In genomic region chr10:42783181-42783549, GRCh38 we compare ENCODE assay signal across 8 cellular contexts. TPM values are rescaled to one million over a fixed set of nuclear protein-coding genes. Genes with fewer than 3 reads are reported as not detected.
DNase-seq lines count a peak whose midpoint lies in the region; ATAC-seq and TF ChIP-seq lines count a peak whose summit lies in the region.

No MANE protein-coding gene starts in this region.

- CTCF ChIA-PET in AG04450 (lab: Charles Lee) = interaction anchor here (0.9 to 1.7 kb wide), 2 partner anchors 20 to 30 kb away, joined by 3 to 13 read pairs; no protein-coding TSS in a partner anchor

- no peaks in the 10 kb centered on the region for H3K9me3 Mint-ChIP-seq in activated T-helper 1 cell treated with anti-CD3 and anti-CD28 coated beads, Interleukin-12 subunit alpha, Interleukin-12 subunit beta, Interleukin-2, Interleukin-4 antibody, amounts not matched to agents 30 ng/mL and 10 ng/mL and 1 ng/mL, durations not matched to agents 14 hours and 24 hours and 36 hours
- peaks cover 5% of the 10 kb centered on the region for H3K9me3 Mint-ChIP-seq in glutamatergic neuron (ENCODE audit: unreplicated experiment)

- peak overlapping the region; percentile 95 for H3K27ac ChIP-seq in AG04450 (ENCODE audit: low read depth, low read length)
- H3K27ac ChIP-seq in rectal smooth muscle tissue (ENCODE audit: low read depth, low read length) = peak overlapping the region; percentile 82

- peak overlapping the region; percentile 86 for H3K4me3 ChIP-seq in AG04450 (ENCODE audit: low read depth, low read length)
- H3K4me3 ChIP-seq in rectal smooth muscle tissue (ENCODE audit: low read length) = peak overlapping the region; percentile 85

- H3K4me3 Mint-ChIP-seq in activated T-helper 1 cell treated with anti-CD3 and anti-CD28 coated beads, Interleukin-12 subunit alpha, Interleukin-12 subunit beta, Interleukin-2, Interleukin-4 antibody, amounts not matched to agents 30 ng/mL and 10 ng/mL and 1 ng/mL, durations not matched to agents 14 hours and 24 hours and 36 hours = peak overlapping the region; percentile 99
- H3K4me3 Mint-ChIP-seq in glutamatergic neuron (ENCODE audit: unreplicated experiment) = peak overlapping the region; percentile 90

- POLR2A ChIA-PET in AG04450 (lab: Yijun Ruan, JAX) = interaction anchor here (0.7 to 1.4 kb wide), 3 partner anchors 26 to 355 kb away, joined by 3 to 10 read pairs (median 3); partner anchors contain the start of gene CSGALNACT2

- H3K36me3 ChIP-seq in rectal smooth muscle tissue (ENCODE audit: control insufficient read depth, insufficient read depth, low read length) = peaks cover 14% of the 10 kb centered on the region

- H3K4me1 Mint-ChIP-seq in activated T-helper 1 cell treated with anti-CD3 and anti-CD28 coated beads, Interleukin-12 subunit alpha, Interleukin-12 subunit beta, Interleukin-2, Interleukin-4 antibody, amounts not matched to agents 30 ng/mL and 10 ng/mL and 1 ng/mL, durations not matched to agents 14 hours and 24 hours and 36 hours (ENCODE audit: low read depth) = peaks cover 17% of the 10 kb centered on the region
- H3K4me1 Mint-ChIP-seq in glutamatergic neuron (ENCODE audit: low read depth, unreplicated experiment) = no peaks in the 10 kb centered on the region

- H3K36me3 Mint-ChIP-seq in activated T-helper 1 cell treated with anti-CD3 and anti-CD28 coated beads, Interleukin-12 subunit alpha, Interleukin-12 subunit beta, Interleukin-2, Interleukin-4 antibody, amounts not matched to agents 30 ng/mL and 10 ng/mL and 1 ng/mL, durations not matched to agents 14 hours and 24 hours and 36 hours (ENCODE audit: low read depth) = peaks cover 21% of the 10 kb centered on the region
- H3K36me3 Mint-ChIP-seq in glutamatergic neuron (ENCODE audit: unreplicated experiment) = no peaks in the 10 kb centered on the region

- no peaks in the 10 kb centered on the region for H3K9me3 ChIP-seq in AG04450 (ENCODE audit: control insufficient read depth, insufficient read depth, low read length)

- H3K27ac Mint-ChIP-seq in activated T-helper 1 cell treated with anti-CD3 and anti-CD28 coated beads, Interleukin-12 subunit alpha, Interleukin-12 subunit beta, Interleukin-2, Interleukin-4 antibody, amounts not matched to agents 30 ng/mL and 10 ng/mL and 1 ng/mL, durations not matched to agents 14 hours and 24 hours and 36 hours = peak overlapping the region; percentile 100
- H3K27ac Mint-ChIP-seq in glutamatergic neuron (ENCODE audit: unreplicated experiment) = peak overlapping the region; percentile 84

- H3K27me3 Mint-ChIP-seq in activated T-helper 1 cell treated with anti-CD3 and anti-CD28 coated beads, Interleukin-12 subunit alpha, Interleukin-12 subunit beta, Interleukin-2, Interleukin-4 antibody, amounts not matched to agents 30 ng/mL and 10 ng/mL and 1 ng/mL, durations not matched to agents 14 hours and 24 hours and 36 hours (ENCODE audit: insufficient read depth) = no peaks in the 10 kb centered on the region
- peaks cover 5% of the 10 kb centered on the region for H3K27me3 Mint-ChIP-seq in glutamatergic neuron (ENCODE audit: unreplicated experiment)

- H3K27me3 ChIP-seq in AG04450 (ENCODE audit: control insufficient read depth, insufficient read depth, low read length) (no peaks in the 10 kb centered on the region), rectal smooth muscle tissue (ENCODE audit: control insufficient read depth, insufficient read depth, low read length) (no peaks in the 10 kb centered on the region)

- H3K4me1 ChIP-seq in rectal smooth muscle tissue (ENCODE audit: control insufficient read depth, insufficient read depth, low read length) = peaks cover 2% of the 10 kb centered on the region

- TF ChIP-seq CTCF in AG04450 (IDR thresholded peaks at IDR 0.05; ENCODE audit: low read depth, low read length) (no peak), glutamatergic neuron (IDR thresholded peaks at IDR 0.05; ENCODE audit: partially characterized antibody, unreplicated experiment) (no peak)

- ATAC-seq in GM18907 (IDR thresholded peaks at IDR 0.05; ENCODE audit: unreplicated experiment) = peak; percentile 13
- ATAC-seq in HG03521 (IDR thresholded peaks at IDR 0.05; ENCODE audit: unreplicated experiment) = no peak

- H3K9ac ChIP-seq in rectal smooth muscle tissue (ENCODE audit: low read length) = peak overlapping the region; percentile 7

- DNase-seq in AG04450 (ENCODE audit: low read depth, low spot score) (peak; percentile 7), NCI-H2029 treated with DMSO at 0.1 percent for 48 hours (lab: John Stamatoyannopoulos, UW) (peak; percentile 31), glutamatergic neuron (no peak), NCI-H510A treated with DMSO at 0.1 percent for 48 hours (lab: John Stamatoyannopoulos, UW) (no peak)
- no peak for DNase-seq in activated T-helper 1 cell treated with anti-CD3 and anti-CD28 coated beads, Interleukin-12 subunit alpha, Interleukin-12 subunit beta, Interleukin-2, Interleukin-4 antibody, amounts not matched to agents 30 ng/mL and 10 ng/mL and 1 ng/mL, durations not matched to agents 14 hours and 24 hours and 36 hours (ENCODE audit: low spot score)

- intact Hi-C loops in activated T-helper 1 cell treated with anti-CD3 and anti-CD28 coated beads, Interleukin-12 subunit alpha, Interleukin-12 subunit beta, Interleukin-2, Interleukin-4 antibody, amounts not matched to agents 30 ng/mL and 10 ng/mL and 1 ng/mL, durations not matched to agents 14 hours and 24 hours and 36 hours (cut with micrococcal nuclease) = loop anchor here (2.0 to 10.0 kb wide), 5 partner anchors 18 to 654 kb away; partner anchors contain the start of gene ZNF487

RNA-seq across cellular contexts. Expression of gene BMS1, which starts 0.6 kb away (rescaled TPM):
- 7.4 and 8.8 TPM in 2 replicates for polyA plus RNA-seq in AG04450 (2011; rRNA removed)
- 8.9 and 10.3 TPM in 2 replicates for polyA minus RNA-seq in AG04450 (2011; rRNA and poly(A)+ RNA removed)
- 35.6 and 36.5 TPM in 2 replicates for total RNA-seq in activated T-helper 1 cell treated with anti-CD3 and anti-CD28 coated beads, Interleukin-12 subunit alpha, Interleukin-12 subunit beta, Interleukin-2, Interleukin-4 antibody, amounts not matched to agents 30 ng/mL and 10 ng/mL and 1 ng/mL, durations not matched to agents 14 hours and 24 hours and 36 hours
- total RNA-seq in glutamatergic neuron (ENCODE audit: unreplicated experiment) = 17.3 TPM

Comparison
In these comparisons a context has a peak if more than half of its experiments do, and no peak if none do; other contexts are left out.
1. DNase-seq: peak in AG04450 (single experiment) and NCI-H2029 treated with DMSO at 0.1 percent for 48 hours (single experiment); none in activated T-helper 1 cell treated with anti-CD3 and anti-CD28 coated beads, Interleukin-12 subunit alpha, Interleukin-12 subunit beta, Interleukin-2, Interleukin-4 antibody, amounts not matched to agents 30 ng/mL and 10 ng/mL and 1 ng/mL, durations not matched to agents 14 hours and 24 hours and 36 hours (single experiment), glutamatergic neuron (single experiment) and NCI-H510A treated with DMSO at 0.1 percent for 48 hours (single experiment).